In the genomic region with DNA sequence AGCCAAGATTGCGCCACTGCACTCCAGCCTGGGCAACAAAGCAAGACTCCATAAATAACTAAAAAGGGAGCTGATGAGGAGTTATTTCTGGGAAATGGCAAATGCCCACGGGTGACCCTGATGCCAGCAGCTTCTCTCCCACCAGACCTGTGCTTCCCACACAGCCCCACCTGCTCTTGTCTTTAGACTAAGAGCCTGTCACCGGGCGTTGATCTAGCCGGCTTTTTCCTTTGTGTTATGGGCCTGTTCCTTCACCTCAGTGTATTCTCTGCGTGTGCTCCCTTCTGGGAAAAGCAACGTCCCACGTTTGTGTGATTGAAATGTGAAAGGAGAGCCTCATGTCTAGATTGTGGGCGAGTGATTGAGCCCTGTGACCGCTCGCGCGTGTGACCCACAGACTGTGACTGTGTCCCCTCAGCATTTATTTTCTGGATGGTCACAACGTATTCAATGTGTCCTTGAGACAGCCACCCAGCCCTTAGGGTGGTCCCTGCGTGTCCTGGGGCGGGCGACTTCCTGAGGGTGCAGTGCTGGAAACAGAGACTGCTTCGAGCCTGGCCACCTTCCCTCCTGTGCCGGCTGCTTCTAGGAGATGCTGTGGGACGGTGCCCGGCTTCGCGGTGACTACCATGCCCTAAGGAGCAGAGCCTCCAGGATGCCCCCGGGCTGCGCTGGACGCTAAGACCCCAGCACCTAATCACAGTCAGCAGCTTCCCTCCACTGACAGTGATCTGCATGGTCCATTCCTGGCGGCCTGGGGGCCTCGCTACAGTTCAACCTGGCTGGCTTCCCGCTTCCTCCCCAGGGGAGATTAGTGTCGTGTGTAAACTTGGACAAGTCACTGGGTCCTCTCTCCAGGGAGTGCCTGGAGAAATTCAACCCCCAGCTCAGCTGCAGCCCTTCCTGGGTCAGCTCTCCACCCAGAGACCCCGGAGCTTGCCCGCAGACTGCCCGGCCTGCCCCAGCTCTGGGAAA, we compare ENCODE assay signal across 20 cellular contexts.
"Had no signal": no experiment of that assay in that cellular context is flagged by ENCODE, and none has a peak within 500 bp of the region (broad histone marks: within the 10 kb centered on the region; RNA-seq: fewer than 3 reads in every experiment).

No MANE protein-coding gene starts in this region.

- DNase-seq: activated CD4-positive, alpha-beta T cell treated with anti-CD3 and anti-CD28 coated beads, Interleukin-2, amount 10 ng/mL, durations not matched to agents 24 days and 14 days; activated CD8-positive, alpha-beta memory T cell treated with anti-CD3 and anti-CD28 coated beads, Interleukin-2, amount 50 U/mL, for 4 hours; activated naive CD4-positive, alpha-beta T cell treated with anti-CD3 and anti-CD28 coated beads, Interleukin-2, amount 10 ng/mL, durations not matched to agents 7 days and 5 days; activated naive CD8-positive, alpha-beta T cell treated with anti-CD3 and anti-CD28 coated beads, Interleukin-2, amount 50 U/mL, for 24 hours; activated T-cell treated with anti-CD3 and anti-CD28 coated beads, Interleukin-2, amount 50 U/mL, for 4 hours; aorta; brain microvascular endothelial cell; cortex of kidney; effector CD4-positive, alpha-beta T cell; spleen; stimulated activated naive B cell treated with anti-CD40 and anti-IgM and Interleukin-4, amounts not matched to agents 10 μg/mL and 1 μg/mL and 100 μg/mL, for 72 hours; T-cell; T-helper 9 cell; thyroid gland had no signal

- ATAC-seq: activated naive CD8-positive, alpha-beta T cell treated with anti-CD3 and anti-CD28 coated beads, Interleukin-2, amount 50 U/mL, for 24 hours; activated T-cell treated with anti-CD3 and anti-CD28 coated beads, Interleukin-2, amount 50 U/mL, for 4 hours; gastroesophageal sphincter; pancreas; SK-N-SH treated with all-trans-retinoic acid at 6 μM for 48 hours; stimulated activated naive B cell treated with anti-CD40 and anti-IgM and Interleukin-4, amounts not matched to agents 10 μg/mL and 1 μg/mL and 100 μg/mL, for 72 hours; T-cell had no signal

- H3K27ac Mint-ChIP-seq: activated CD4-positive, alpha-beta T cell treated with anti-CD3 and anti-CD28 coated beads, Interleukin-2, amount 10 ng/mL, durations not matched to agents 24 days and 14 days; activated naive CD4-positive, alpha-beta T cell treated with anti-CD3 and anti-CD28 coated beads, Interleukin-2, amount 10 ng/mL, durations not matched to agents 7 days and 5 days; activated naive CD8-positive, alpha-beta T cell treated with anti-CD3 and anti-CD28 coated beads, Interleukin-2, amount 50 U/mL, for 24 hours; mesothelial cell of epicardium; stimulated activated naive B cell treated with anti-CD40 and anti-IgM and Interleukin-4, amounts not matched to agents 10 μg/mL and 1 μg/mL and 100 μg/mL, for 72 hours; T-cell had no signal

- H3K36me3 Mint-ChIP-seq: activated naive CD4-positive, alpha-beta T cell treated with anti-CD3 and anti-CD28 coated beads, Interleukin-2, amount 10 ng/mL, durations not matched to agents 7 days and 5 days had no signal

- H3K27ac ChIP-seq: brain microvascular endothelial cell, esophagus muscularis mucosa, gastroesophageal sphincter, pancreas, spleen, thyroid gland had no signal

- H3K9me3 ChIP-seq: esophagus muscularis mucosa, gastroesophageal sphincter, pancreas, spleen, thyroid gland had no signal

- H3K4me1 Mint-ChIP-seq: activated CD4-positive, alpha-beta T cell treated with anti-CD3 and anti-CD28 coated beads, Interleukin-2, amount 10 ng/mL, durations not matched to agents 24 days and 14 days; activated naive CD4-positive, alpha-beta T cell treated with anti-CD3 and anti-CD28 coated beads, Interleukin-2, amount 10 ng/mL, durations not matched to agents 7 days and 5 days; activated naive CD8-positive, alpha-beta T cell treated with anti-CD3 and anti-CD28 coated beads, Interleukin-2, amount 50 U/mL, for 24 hours; mesothelial cell of epicardium had no signal

- H3K4me1 ChIP-seq: pancreas, thyroid gland had no signal

- H3K4me3 Mint-ChIP-seq: activated CD4-positive, alpha-beta T cell treated with anti-CD3 and anti-CD28 coated beads, Interleukin-2, amount 10 ng/mL, durations not matched to agents 24 days and 14 days; activated naive CD4-positive, alpha-beta T cell treated with anti-CD3 and anti-CD28 coated beads, Interleukin-2, amount 10 ng/mL, durations not matched to agents 7 days and 5 days; activated naive CD8-positive, alpha-beta T cell treated with anti-CD3 and anti-CD28 coated beads, Interleukin-2, amount 50 U/mL, for 24 hours; activated T-cell treated with anti-CD3 and anti-CD28 coated beads, Interleukin-2, amount 50 U/mL, for 4 hours; mesothelial cell of epicardium; stimulated activated naive B cell treated with anti-CD40 and anti-IgM and Interleukin-4, amounts not matched to agents 10 μg/mL and 1 μg/mL and 100 μg/mL, for 72 hours; T-cell had no signal

- H3K4me3 ChIP-seq: esophagus muscularis mucosa, gastroesophageal sphincter, lung, pancreas, spleen, thyroid gland had no signal

- H3K27me3 Mint-ChIP-seq: activated CD4-positive, alpha-beta T cell treated with anti-CD3 and anti-CD28 coated beads, Interleukin-2, amount 10 ng/mL, durations not matched to agents 24 days and 14 days; activated naive CD4-positive, alpha-beta T cell treated with anti-CD3 and anti-CD28 coated beads, Interleukin-2, amount 10 ng/mL, durations not matched to agents 7 days and 5 days; activated naive CD8-positive, alpha-beta T cell treated with anti-CD3 and anti-CD28 coated beads, Interleukin-2, amount 50 U/mL, for 24 hours; stimulated activated naive B cell treated with anti-CD40 and anti-IgM and Interleukin-4, amounts not matched to agents 10 μg/mL and 1 μg/mL and 100 μg/mL, for 72 hours; T-cell had no signal

- H3K9me3 Mint-ChIP-seq: activated CD4-positive, alpha-beta T cell treated with anti-CD3 and anti-CD28 coated beads, Interleukin-2, amount 10 ng/mL, durations not matched to agents 24 days and 14 days; activated naive CD4-positive, alpha-beta T cell treated with anti-CD3 and anti-CD28 coated beads, Interleukin-2, amount 10 ng/mL, durations not matched to agents 7 days and 5 days; activated naive CD8-positive, alpha-beta T cell treated with anti-CD3 and anti-CD28 coated beads, Interleukin-2, amount 50 U/mL, for 24 hours; activated T-cell treated with anti-CD3 and anti-CD28 coated beads, Interleukin-2, amount 50 U/mL, for 4 hours; mesothelial cell of epicardium; stimulated activated naive B cell treated with anti-CD40 and anti-IgM and Interleukin-4, amounts not matched to agents 10 μg/mL and 1 μg/mL and 100 μg/mL, for 72 hours; T-cell had no signal

- H3K36me3 ChIP-seq: brain microvascular endothelial cell, pancreas had no signal

- H3K27me3 ChIP-seq: brain microvascular endothelial cell, esophagus muscularis mucosa, gastroesophageal sphincter, pancreas, spleen, thyroid gland had no signal
